In genomic region chr4:154982187-154983047, GRCh38 we compare ENCODE assay signal across 8 cellular contexts.
A peak's percentile ranks its signal among the peaks of the same experiment; 100 is the strongest.
DNase-seq lines count a peak whose midpoint lies in the region; ATAC-seq and TF ChIP-seq lines count a peak whose summit lies in the region.

No MANE protein-coding gene starts in this region.

- H3K9me2 ChIP-seq in OCI-LY1 (ENCODE audit: low read depth, low read length): no peaks in the 10 kb centered on the region

- peak; percentile 63 for TF ChIP-seq CTCF in OCI-LY1 (IDR thresholded peaks at IDR 0.05; ENCODE audit: low read length)
- peak; percentile 68 for TF ChIP-seq CTCF in smooth muscle cell (IDR thresholded peaks at IDR 0.05; ENCODE audit: borderline replicate concordance, insufficient read depth, poor library complexity, severe bottlenecking)

- H4K20me1 ChIP-seq in OCI-LY1 (ENCODE audit: insufficient read depth, low read length) (no peaks in the 10 kb centered on the region), smooth muscle cell (ENCODE audit: low read depth) (no peaks in the 10 kb centered on the region)

- peak; percentile 54 for ATAC-seq in GM18870 (IDR thresholded peaks at IDR 0.05; ENCODE audit: unreplicated experiment)
- peak; percentile 64 for ATAC-seq in HG03196 (IDR thresholded peaks at IDR 0.05; ENCODE audit: unreplicated experiment)

- H3K4me1 ChIP-seq in OCI-LY1 (ENCODE audit: insufficient read depth, low read length, severe bottlenecking): no peaks in the 10 kb centered on the region
- H3K4me1 ChIP-seq in smooth muscle cell (ENCODE audit: low read depth): no peaks in the 10 kb centered on the region

- H3K9me3 ChIP-seq in OCI-LY1 (ENCODE audit: low read length) (no peaks in the 10 kb centered on the region), smooth muscle cell (replicated peaks; ENCODE audit: low read depth) (no peaks in the 10 kb centered on the region)

- H3K36me3 ChIP-seq in OCI-LY1 (ENCODE audit: insufficient read depth, low read length) (no peaks in the 10 kb centered on the region), smooth muscle cell (ENCODE audit: low read depth) (no peaks in the 10 kb centered on the region)

- H3K4me2 ChIP-seq in OCI-LY1 (ENCODE audit: low read length): no peak overlapping the region
- no peak overlapping the region for H3K4me2 ChIP-seq in smooth muscle cell

- no peak overlapping the region for H2AFZ ChIP-seq in OCI-LY1 (ENCODE audit: low read length)
- H2AFZ ChIP-seq in smooth muscle cell (ENCODE audit: low read depth): no peak overlapping the region

- H3K9ac ChIP-seq in OCI-LY1 (ENCODE audit: low read length) (no peak overlapping the region), smooth muscle cell (ENCODE audit: low read depth) (no peak overlapping the region)

- DNase-seq in Ammon's horn (ENCODE audit: low spot score) (peak; percentile 76), amniotic stem cell (lab: John Stamatoyannopoulos, UW) (peak; percentile 27), hippocampal formation (lab: John Stamatoyannopoulos, UW) (peak; percentile 6 to 23), smooth muscle cell (lab: John Stamatoyannopoulos, UW; ENCODE audit: unreplicated experiment) (no peak)
- DNase-seq in stimulated activated naive CD4-positive, alpha-beta T cell treated with Interleukin-2 at 50 U/mL for 16 hours (lab: John Stamatoyannopoulos, UW): no peak

- no peaks in the 10 kb centered on the region for H3K79me2 ChIP-seq in OCI-LY1 (ENCODE audit: insufficient read depth, low read length)
- no peaks in the 10 kb centered on the region for H3K79me2 ChIP-seq in smooth muscle cell (ENCODE audit: low read depth)

- H3K27me3 ChIP-seq in OCI-LY1 (ENCODE audit: insufficient read depth, low read length): no peaks in the 10 kb centered on the region
- H3K27me3 ChIP-seq in smooth muscle cell (ENCODE audit: low read depth): peaks cover 4% of the 10 kb centered on the region

- H3F3A ChIP-seq in OCI-LY1 (ENCODE audit: insufficient read depth, low read length): no peaks in the 10 kb centered on the region
- H3F3A ChIP-seq in smooth muscle cell (ENCODE audit: low read depth): no peaks in the 10 kb centered on the region

- 25% methylated on average over 10 of the region's 10 CpGs for WGBS in smooth muscle cell (ENCODE audit: low lambda C conversion rate)

- H3K27ac ChIP-seq in OCI-LY1 (ENCODE audit: low read depth, low read length, poor library complexity, severe bottlenecking): no peak overlapping the region
- H3K27ac ChIP-seq in smooth muscle cell (ENCODE audit: low read depth): no peak overlapping the region

- H3K4me3 ChIP-seq in OCI-LY1 (ENCODE audit: low read depth, low read length, poor library complexity, severe bottlenecking) (no peak overlapping the region), smooth muscle cell (no peak overlapping the region)

Comparison
In these comparisons a context has a peak if more than half of its experiments do, and no peak if none do; other contexts are left out.
1. DNase-seq: peak in Ammon's horn (single experiment), amniotic stem cell (single experiment) and hippocampal formation (2 of 2); none in smooth muscle cell (single experiment) and stimulated activated naive CD4-positive, alpha-beta T cell treated with Interleukin-2 at 50 U/mL for 16 hours (single experiment).